In genomic region chr7:26664735-26665420, GRCh38 we compare ENCODE assay signal across 9 cellular contexts.
DNase-seq lines count a peak whose midpoint lies in the region; ATAC-seq and TF ChIP-seq lines count a peak whose summit lies in the region.
"Had no signal": no experiment of that assay in that cellular context is flagged by ENCODE, and none has a peak within 500 bp of the region (broad histone marks: within the 10 kb centered on the region; RNA-seq: fewer than 3 reads in every experiment).

No MANE protein-coding gene starts in this region.

- peaks cover 14% of the 10 kb centered on the region for H3K4me1 Mint-ChIP-seq in activated B cell treated with CpG ODN at 0.5 μM for 24 hours
- peaks cover 8 to 18% of the 10 kb centered on the region in 2 donors for H3K4me1 Mint-ChIP-seq in immature natural killer cell
- H3K4me1 Mint-ChIP-seq in chondrocyte (ENCODE audit: low read depth), result peaks cover 3% of the 10 kb centered on the region

- ATAC-seq in activated B cell treated with CpG ODN at 0.5 μM for 24 hours (ENCODE audit: low read depth), result peak; percentile 49

- TF ChIP-seq CTCF in activated B cell treated with CpG ODN at 0.5 μM for 24 hours (IDR thresholded peaks at IDR 0.05) (no peak), right atrium auricular region (IDR thresholded peaks at IDR 0.05) (no peak), chondrocyte (IDR thresholded peaks at IDR 0.05) (no peak)

- H3K27me3 Mint-ChIP-seq in activated B cell treated with CpG ODN at 0.5 μM for 24 hours (no peaks in the 10 kb centered on the region), immature natural killer cell (ENCODE audit: low read depth in 3 of 3) (no peaks in the 10 kb centered on the region), chondrocyte (ENCODE audit: low read depth) (peaks cover 49% of the 10 kb centered on the region)

- intact Hi-C loops in activated B cell treated with CpG ODN at 0.5 μM for 24 hours (cut with micrococcal nuclease), result loop anchor here (5.0 kb wide), 2 partner anchors 463 to 497 kb away; partner anchors contain the start of genes CBX3 and HNRNPA2B1

- H3K36me3 ChIP-seq in right atrium auricular region, result no peaks in the 10 kb centered on the region

- no peaks in the 10 kb centered on the region for H3K27me3 ChIP-seq in right atrium auricular region

- H3K9me3 Mint-ChIP-seq in activated B cell treated with CpG ODN at 0.5 μM for 24 hours, result no peaks in the 10 kb centered on the region
- no peaks in the 10 kb centered on the region for H3K9me3 Mint-ChIP-seq in immature natural killer cell
- no peaks in the 10 kb centered on the region for H3K9me3 Mint-ChIP-seq in chondrocyte (ENCODE audit: low read depth)

- H3K27ac Mint-ChIP-seq in activated B cell treated with CpG ODN at 0.5 μM for 24 hours (no peak overlapping the region), immature natural killer cell (peak overlapping the region in 4 of 6 donors; percentile 5 to 66 (median 36)), chondrocyte (ENCODE audit: unreplicated experiment) (no peak overlapping the region)

- H3K27ac ChIP-seq in right atrium auricular region, result no peak overlapping the region
- H3K27ac ChIP-seq: VCaP had no signal

- POLR2A ChIA-PET in activated B cell treated with CpG ODN at 0.5 μM for 24 hours (lab: Charles Lee), result no interaction called here

- peak in 5 of 6 experiments; percentile 3 to 63 (median 43) for DNase-seq in stimulated activated naive CD4-positive, alpha-beta T cell (lab: John Stamatoyannopoulos, UW)
- no peak for DNase-seq in stimulated activated naive CD4-positive, alpha-beta T cell treated with Interleukin-2 at 50 U/mL for 16 hours (lab: John Stamatoyannopoulos, UW)
- DNase-seq in activated B cell treated with CpG ODN at 0.5 μM for 24 hours, result no peak
- DNase-seq in immature natural killer cell, result peak; percentile 9 to 26 (median 25)
- no peak for DNase-seq in Ammon's horn (ENCODE audit: low spot score)
- no peak for DNase-seq in right atrium auricular region (ENCODE audit: low spot score)
- DNase-seq in NCI-H524 (lab: John Stamatoyannopoulos, UW), result no peak
- no peak for DNase-seq in chondrocyte (ENCODE audit: low spot score)

- peak overlapping the region; percentile 24 for H3K4me3 Mint-ChIP-seq in activated B cell treated with CpG ODN at 0.5 μM for 24 hours
- peak overlapping the region; percentile 0 to 49 (median 37) for H3K4me3 Mint-ChIP-seq in immature natural killer cell
- H3K4me3 Mint-ChIP-seq in chondrocyte (ENCODE audit: unreplicated experiment), result no peak overlapping the region

- CTCF ChIA-PET in activated B cell treated with CpG ODN at 0.5 μM for 24 hours (lab: Charles Lee), result interaction anchor here (0.9 to 4.8 kb wide), 2 partner anchors 296 to 772 kb away, joined by 4 to 72 read pairs; no protein-coding TSS in a partner anchor

- no peaks in the 10 kb centered on the region for H3K4me1 ChIP-seq in right atrium auricular region

- H3K9me3 ChIP-seq in right atrium auricular region, result no peaks in the 10 kb centered on the region

- H3K36me3 Mint-ChIP-seq in activated B cell treated with CpG ODN at 0.5 μM for 24 hours (ENCODE audit: low read depth) (peaks cover 5% of the 10 kb centered on the region), immature natural killer cell (no peaks in the 10 kb centered on the region), chondrocyte (ENCODE audit: low read depth) (no peaks in the 10 kb centered on the region)

- H3K4me3 ChIP-seq in right atrium auricular region, result no peak overlapping the region

Comparison
In these comparisons a context has a peak if more than half of its experiments do, and no peak if none do; other contexts are left out.
1. DNase-seq: peak in stimulated activated naive CD4-positive, alpha-beta T cell (5 of 6) and immature natural killer cell (3 of 3); none in stimulated activated naive CD4-positive, alpha-beta T cell treated with Interleukin-2 at 50 U/mL for 16 hours (single experiment), activated B cell treated with CpG ODN at 0.5 μM for 24 hours (single experiment), Ammon's horn (single experiment), right atrium auricular region (single experiment), NCI-H524 (0 of 2) and chondrocyte (single experiment).
2. H3K27ac Mint-ChIP-seq: peak in immature natural killer cell (4 of 6); none in activated B cell treated with CpG ODN at 0.5 μM for 24 hours (single experiment) and chondrocyte (single experiment).